In genomic region chr17:45091778-45092425, GRCh38 we compare ENCODE assay signal across 12 cellular contexts. TPM values are rescaled to one million over a fixed set of nuclear protein-coding genes. Genes with fewer than 3 reads are reported as not detected.
A peak's percentile ranks its signal among the peaks of the same experiment; 100 is the strongest.
DNase-seq lines count a peak whose midpoint lies in the region; ATAC-seq and TF ChIP-seq lines count a peak whose summit lies in the region.
"Had no signal": no experiment of that assay in that cellular context is flagged by ENCODE, and none has a peak within 500 bp of the region (broad histone marks: within the 10 kb centered on the region; RNA-seq: fewer than 3 reads in every experiment).

No MANE protein-coding gene starts in this region.

- H3K9me2 ChIP-seq in PC-3 (replicated peaks; ENCODE audit: low read length): no peaks in the 10 kb centered on the region

- H3K4me3 ChIP-seq in ACC112 (ENCODE audit: low read depth, low read length): no peak overlapping the region
- H3K4me3 ChIP-seq in PC-3 (ENCODE audit: low read length): no peak overlapping the region

- no peak overlapping the region for H3K9ac ChIP-seq in PC-3 (ENCODE audit: low read length)

- H3K27me3 Mint-ChIP-seq in osteocyte (ENCODE audit: unreplicated experiment): no peaks in the 10 kb centered on the region

- H3K9me3 ChIP-seq in PC-3 (ENCODE audit: low read length): no peaks in the 10 kb centered on the region

- peaks cover 16% of the 10 kb centered on the region for H3F3A ChIP-seq in PC-3 (ENCODE audit: low read length, unreplicated experiment)

- DNase-seq in PC-3 (peak; percentile 53), epithelial cell of prostate (ENCODE audit: low read depth, low spot score) (no peak), osteocyte (ENCODE audit: extremely low spot score, unreplicated experiment) (no peak), NCI-H1694 (lab: John Stamatoyannopoulos, UW) (no peak), activated T-cell treated with anti-CD3 and anti-CD28 coated beads for 4 hours (no peak), NCI-H526 treated with DMSO at 0.1 percent for 48 hours (lab: John Stamatoyannopoulos, UW) (no peak)
- DNase-seq: activated CD4-positive, alpha-beta T cell treated with anti-CD3 and anti-CD28 coated beads, Interleukin-2, amount 50 U/mL, for 1 hour; central memory CD4-positive, alpha-beta T cell; NK-92 treated with Interleukin-12 subunit alpha and Interleukin-12 subunit beta, amount 100 ng/mL, for 24 hours had no signal

- H4K20me1 ChIP-seq in PC-3 (ENCODE audit: low read length): no peaks in the 10 kb centered on the region

- no peak for TF ChIP-seq CTCF in PC-3 (conservative IDR thresholded peaks at IDR 0.05; ENCODE audit: low read depth, low read length)
- TF ChIP-seq CTCF in osteocyte (IDR thresholded peaks at IDR 0.05): no peak

- no peak overlapping the region for H3K4me3 Mint-ChIP-seq in osteocyte (ENCODE audit: unreplicated experiment)

- peak; percentile 0; the same call in 1 of the 2 replicates for ATAC-seq in PC-3
- no peak for ATAC-seq in HG03139 (IDR thresholded peaks at IDR 0.05; ENCODE audit: unreplicated experiment)

- H3K27ac ChIP-seq in ACC112 (ENCODE audit: low read depth, low read length): peak overlapping the region; percentile 91
- H3K27ac ChIP-seq in PC-3 (ENCODE audit: low read length): peak overlapping the region; percentile 59
- H3K27ac ChIP-seq in epithelial cell of prostate: peak overlapping the region; percentile 77
- H3K27ac ChIP-seq: C4-2B had no signal

- POLR2A ChIA-PET in PC-3 (lab: Charles Lee; ENCODE audit: unreplicated experiment): no interaction called here

- H3K36me3 ChIP-seq in ACC112 (ENCODE audit: insufficient read depth, low read length): peaks cover 32% of the 10 kb centered on the region
- H3K36me3 ChIP-seq in PC-3 (ENCODE audit: low read depth, low read length): peaks cover 69% of the 10 kb centered on the region

- no peak overlapping the region for H2AFZ ChIP-seq in ACC112 (ENCODE audit: low read length, unreplicated experiment)
- H2AFZ ChIP-seq in PC-3 (ENCODE audit: low read length): no peak overlapping the region

- H3K27me3 ChIP-seq in ACC112 (ENCODE audit: insufficient read depth, low read length): no peaks in the 10 kb centered on the region
- H3K27me3 ChIP-seq in PC-3 (ENCODE audit: low read length): no peaks in the 10 kb centered on the region

- peaks cover 35% of the 10 kb centered on the region for H3K36me3 Mint-ChIP-seq in osteocyte (ENCODE audit: unreplicated experiment)

- no peak overlapping the region for H3K4me2 ChIP-seq in PC-3 (ENCODE audit: low read length)

- H3K79me2 ChIP-seq in ACC112 (ENCODE audit: control insufficient read depth, insufficient read depth, low read length, unreplicated experiment) (no peaks in the 10 kb centered on the region), PC-3 (ENCODE audit: low read length) (peaks cover 8% of the 10 kb centered on the region; the same call in 1 of the 2 replicates)

- intact Hi-C loops in PC-3 (cut with micrococcal nuclease): loop anchor here (5.0 kb wide), 1 partner anchor 40 kb away; the partner anchor contains the start of gene DCAKD

- H3K27ac Mint-ChIP-seq in osteocyte (ENCODE audit: unreplicated experiment): peak overlapping the region; percentile 99

- H3K4me1 ChIP-seq in ACC112 (ENCODE audit: control insufficient read depth, insufficient read depth, low read length, unreplicated experiment): peaks cover 45% of the 10 kb centered on the region
- H3K4me1 ChIP-seq in PC-3 (ENCODE audit: insufficient read depth, low read length): peaks cover 21% of the 10 kb centered on the region

- H3K9me3 Mint-ChIP-seq in osteocyte (ENCODE audit: unreplicated experiment): no peaks in the 10 kb centered on the region

- BruUV-seq in PC-3 (replicated peaks; lab: Mats Ljungman, UMichigan): no TSS peak

- CTCF ChIA-PET in PC-3 (lab: Charles Lee): no interaction called here

- peaks cover 70% of the 10 kb centered on the region for H3K4me1 Mint-ChIP-seq in osteocyte (ENCODE audit: unreplicated experiment)

RNA-seq across cellular contexts. Expression of gene NMT1, which starts 30.8 kb away (rescaled TPM):
- total RNA-seq in PC-3 (2014; rRNA removed): 99.2 and 117 TPM in 2 replicates
- total RNA-seq in osteocyte: 92.4 and 97.9 TPM in 2 replicates

RNA-seq across cellular contexts. Expression of gene PLCD3, which starts 40.4 kb away (rescaled TPM):
- total RNA-seq in PC-3 (2014; rRNA removed) (35.1 and 55.3 TPM in 2 replicates), osteocyte (92.3 and 111 TPM in 2 replicates)

RNA-seq across cellular contexts. Expression of gene DCAKD, which starts 40.5 kb away (rescaled TPM):
- total RNA-seq in PC-3 (2014; rRNA removed): 56.2 and 59.5 TPM in 2 replicates
- 41.3 and 42.2 TPM in 2 replicates for total RNA-seq in osteocyte

RNA-seq across cellular contexts. Expression of gene ACBD4, which starts 43.6 kb away (rescaled TPM):
- total RNA-seq in PC-3 (2014; rRNA removed) (12.9 and 17.3 TPM in 2 replicates), osteocyte (8.1 and 10.6 TPM in 2 replicates)

RNA-seq across cellular contexts. Expression of gene HEXIM1, which starts 56.4 kb away (rescaled TPM):
- total RNA-seq in PC-3 (2014; rRNA removed) (47.3 and 59.0 TPM in 2 replicates), osteocyte (42.0 and 44.5 TPM in 2 replicates)
